Comparison of ENCODE assay signal across 6 cellular contexts in genomic region chr5:87776302-87776701, GRCh38.
DNase-seq lines count a peak whose midpoint lies in the region; FAIRE-seq and TF ChIP-seq lines count a peak whose summit lies in the region.
"Not testable (repeated sequence)": the region's sequence is repeated elsewhere in the genome, so short reads cannot be mapped to it uniquely, and the experiment has no call there.

No MANE protein-coding gene starts in this region.

- not testable (repeated sequence) for H3K36me3 Mint-ChIP-seq in brain

- H3K36me3 ChIP-seq in PC-9 (ENCODE audit: low read depth); keratinocyte (ENCODE audit: control insufficient read depth in 2 of 2, extremely low read depth in 1 of 2, insufficient read depth in 2 of 2, low read length in 2 of 2): not testable (repeated sequence)

- not testable (repeated sequence) for H3K4me2 ChIP-seq in PC-9
- peak overlapping the region; percentile 22 for H3K4me2 ChIP-seq in keratinocyte (ENCODE audit: control insufficient read depth, extremely low read depth, insufficient read depth, low read depth, low read length)

- not testable (repeated sequence) for FAIRE-seq in keratinocyte (lab: Jason Lieb, UNC)

- not testable (repeated sequence) for H3K9me2 ChIP-seq in PC-9 (ENCODE audit: insufficient read depth)

- H3K9me3 Mint-ChIP-seq in brain = not testable (repeated sequence)

- not testable (repeated sequence) for BruUV-seq in PC-9 (replicated peaks; lab: Mats Ljungman, UMichigan)

- H3K4me1 Mint-ChIP-seq in brain = peaks cover 56% of the 10 kb centered on the region

- H3K9me3 ChIP-seq in PC-9 (ENCODE audit: insufficient read depth, low read depth); keratinocyte (ENCODE audit: control insufficient read depth, low read depth, low read length): not testable (repeated sequence)

- H3F3A ChIP-seq in PC-9 (ENCODE audit: insufficient read depth, low read depth) = not testable (repeated sequence)

- H3K27ac ChIP-seq in PC-9; keratinocyte (ENCODE audit: control insufficient read depth, insufficient read depth, low read length): not testable (repeated sequence)

- dilution Hi-C loops in keratinocyte (cut with MboI; ENCODE audit: extremely low pct_ligation_motif_present, low sequenced_read_pairs) = not testable (repeated sequence)

- H3K27me3 ChIP-seq in PC-9 (ENCODE audit: insufficient read depth, low read depth); keratinocyte (ENCODE audit: control insufficient read depth, extremely low read depth, insufficient read depth, low read length): not testable (repeated sequence)

- CTCF ChIA-PET in PC-9 (lab: Charles Lee) = not testable (repeated sequence)

- not testable (repeated sequence) for H3K79me2 ChIP-seq in PC-9 (ENCODE audit: low read depth); keratinocyte (ENCODE audit: control insufficient read depth, insufficient read depth, low read length)

- not testable (repeated sequence) for TF ChIP-seq CTCF in PC-9 (conservative IDR thresholded peaks at IDR 0.05); brain (conservative IDR thresholded peaks at IDR 0.05); keratinocyte (optimal IDR thresholded peaks at IDR 0.05 in 1 of 3, IDR thresholded peaks at IDR 0.05 in 1 of 3, conservative IDR thresholded peaks at IDR 0.05 in 1 of 3; ENCODE audit: extremely low read depth in 1 of 3, insufficient read depth in 2 of 3, low read length in 3 of 3)

- H3K9ac ChIP-seq in keratinocyte (ENCODE audit: control insufficient read depth, extremely low read depth, insufficient read depth, low read length) = not testable (repeated sequence)

- H3K4me3 ChIP-seq in PC-9; keratinocyte (ENCODE audit: control insufficient read depth in 2 of 3, extremely low read depth in 1 of 3, insufficient read depth in 2 of 3, low read depth in 1 of 3, low read length in 3 of 3): not testable (repeated sequence)

- peak overlapping the region in 3 of 5 experiments; percentile 93 to 97 (median 97) for H3K27ac Mint-ChIP-seq in brain

- POLR2A ChIA-PET in PC-9 (lab: Charles Lee; ENCODE audit: unreplicated experiment) = not testable (repeated sequence)

- not testable (repeated sequence) for H3K27me3 Mint-ChIP-seq in brain

- 0 out of 2 replicates have a peak overlapping the region, but pooled peaks have one; percentile 13 for H2AFZ ChIP-seq in PC-9
- H2AFZ ChIP-seq in keratinocyte (ENCODE audit: control insufficient read depth, low read length) = not testable (repeated sequence)

- not testable (repeated sequence) for H3K4me1 ChIP-seq in PC-9 (replicated peaks; ENCODE audit: insufficient read depth); keratinocyte (ENCODE audit: control insufficient read depth, extremely low read depth, insufficient read depth, low read length)

- H4K20me1 ChIP-seq in PC-9 (ENCODE audit: insufficient read depth); keratinocyte (ENCODE audit: control insufficient read depth, extremely low read depth, insufficient read depth, low read length): not testable (repeated sequence)

- intact Hi-C loops in PC-9 (cut with micrococcal nuclease; ENCODE audit: unreplicated experiment) = loop anchor here (10.0 kb wide), 1 partner anchor 232 kb away; no protein-coding TSS in a partner anchor
- intact Hi-C loops in posterior vena cava (cut with DNase I) = not testable (repeated sequence)

- H3K9me1 ChIP-seq in keratinocyte (ENCODE audit: control insufficient read depth, extremely low read depth, insufficient read depth, low read length) = not testable (repeated sequence)

- H3K4me3 Mint-ChIP-seq in brain = not testable (repeated sequence)

- peak; percentile 82 for DNase-seq in NCI-H69 (lab: John Stamatoyannopoulos, UW)
- not testable (repeated sequence) for DNase-seq in PC-9; keratinocyte (ENCODE audit: low read depth, low spot score)
- peak; percentile 75 for DNase-seq in mesenteric fat pad (ENCODE audit: low spot score)
- peak; percentile 57 for DNase-seq in posterior vena cava (ENCODE audit: low spot score)
